Comparison of ENCODE assay signal across 8 cellular contexts in genomic region chr9:105901514-105902109, GRCh38.
DNase-seq lines count a peak whose midpoint lies in the region; ATAC-seq lines count a peak whose summit lies in the region.

No MANE protein-coding gene starts in this region.

- H3K9me3 ChIP-seq in SJSA1 (replicated peaks): no peaks in the 10 kb centered on the region

- ATAC-seq in GM19025 (IDR thresholded peaks at IDR 0.05; ENCODE audit: low read depth, unreplicated experiment) (peak; percentile 69), HG03521 (IDR thresholded peaks at IDR 0.05; ENCODE audit: unreplicated experiment) (peak; percentile 83)

- no peaks in the 10 kb centered on the region; the same call in 1 of the 2 replicates for H3K4me1 ChIP-seq in SJSA1 (replicated peaks)

- intact Hi-C loops in posterior vena cava (cut with DNase I): no loop called here

- H3K36me3 ChIP-seq in SJSA1: no peaks in the 10 kb centered on the region

- no peak overlapping the region for H3K27ac ChIP-seq in SJSA1

- no peaks in the 10 kb centered on the region for H3K27me3 ChIP-seq in SJSA1 (replicated peaks)

- DNase-seq in COLO829 (ENCODE audit: low spot score) (peak; percentile 90), SJSA1 (ENCODE audit: low read depth in 1 of 2, low spot score in 2 of 2) (peak; percentile 52 to 59), glomerular visceral epithelial cell (ENCODE audit: extremely low spot score) (peak; percentile 20), renal cortical epithelial cell (ENCODE audit: low read depth) (peak; percentile 34), posterior vena cava (ENCODE audit: low spot score) (no peak)
- DNase-seq in activated CD4-positive, CD25-positive, alpha-beta regulatory T cell treated with anti-CD3 and anti-CD28 coated beads, Interleukin-2, amount 50 U/mL, for 72 hours: no peak

- H3K4me3 ChIP-seq in SJSA1: no peak overlapping the region

Comparison
In these comparisons a context has a peak if more than half of its experiments do, and no peak if none do; other contexts are left out.
1. DNase-seq: peak in COLO829 (single experiment), SJSA1 (2 of 2), glomerular visceral epithelial cell (single experiment) and renal cortical epithelial cell (single experiment); none in posterior vena cava (single experiment) and activated CD4-positive, CD25-positive, alpha-beta regulatory T cell treated with anti-CD3 and anti-CD28 coated beads, Interleukin-2, amount 50 U/mL, for 72 hours (single experiment).